ENCODE assay signal across 8 cellular contexts in genomic region chr10:101001225-101002035, GRCh38. TPM values are rescaled to one million over a fixed set of nuclear protein-coding genes. Genes with fewer than 3 reads are reported as not detected.
DNase-seq lines count a peak whose midpoint lies in the region; ATAC-seq, FAIRE-seq and TF ChIP-seq lines count a peak whose summit lies in the region.

No MANE protein-coding gene starts in this region.

- peak overlapping the region; percentile 76; the same call in 1 of the 2 replicates for H3K4me3 ChIP-seq in K562
- H3K4me3 ChIP-seq in sigmoid colon = peak overlapping the region in 3 of 4 donors; percentile 80 to 90 (median 90)

- H3K4me2 ChIP-seq in K562 (ENCODE audit: insufficient read depth, low read length) = peak overlapping the region; percentile 100

- no TSS peak for BruUV-seq in K562 (replicated peaks; lab: Mats Ljungman, UMichigan)

- H2AFZ ChIP-seq in K562 (ENCODE audit: low read depth, low read length) = no peak overlapping the region

- peak overlapping the region; percentile 85 to 90 for H3K9ac ChIP-seq in K562 (ENCODE audit: insufficient read depth in 1 of 2, low read depth in 2 of 2, low read length in 2 of 2)

- H4K20me1 ChIP-seq in K562 (replicated peaks; ENCODE audit: control insufficient read depth, insufficient read depth, low read length) = no peaks in the 10 kb centered on the region

- H3K79me2 ChIP-seq in K562 (ENCODE audit: control insufficient read depth, insufficient read depth, low read length) = peaks cover 64% of the 10 kb centered on the region

- in situ Hi-C loops in K562 (cut with MboI) = no loop called here

- WGBS in K562 (ENCODE audit: insufficient coverage, low coverage, missing lambda C conversion rate) = 41% methylated on average over 8 of the region's 10 CpGs
- WGBS in sigmoid colon, 2 donors = 49 to 53% methylated on average over 10 of the region's 10 CpGs

- H3K4me1 ChIP-seq in K562 (replicated peaks in 1 of 2; ENCODE audit: control insufficient read depth in 2 of 2, insufficient read depth in 2 of 2, low read length in 2 of 2) = peaks cover 17 to 69% of the 10 kb centered on the region in 2 experiments; a peak in 4 of 5 replicates
- H3K4me1 ChIP-seq in sigmoid colon = peaks cover 0 to 68% (median 55%) of the 10 kb centered on the region in 4 donors

- H3K36me3 ChIP-seq in K562 (ENCODE audit: control insufficient read depth, insufficient read depth, low read length) = peaks cover 41% of the 10 kb centered on the region; the same call in 2 of the 3 replicates
- H3K36me3 ChIP-seq in sigmoid colon = peaks cover 17 to 42% (median 27%) of the 10 kb centered on the region in 4 donors

- FAIRE-seq in K562 (lab: Jason Lieb, UNC) = peak; percentile 65

- peaks cover 0 to 2% of the 10 kb centered on the region in 2 donors for H3K36me3 Mint-ChIP-seq in activated T-cell treated with anti-CD3 and anti-CD28 coated beads, Interleukin-2, amount 50 U/mL, for 72 hours (ENCODE audit: insufficient read depth in 2 of 2)
- peaks cover 0 to 4% (median 0%) of the 10 kb centered on the region in 3 donors for H3K36me3 Mint-ChIP-seq in immature natural killer cell

- H3K9me3 ChIP-seq in K562 (replicated peaks; ENCODE audit: control insufficient read depth, insufficient read depth, low read depth, low read length) (no peaks in the 10 kb centered on the region), sigmoid colon (no peaks in the 10 kb centered on the region)

- no peaks in the 10 kb centered on the region for H3K9me3 Mint-ChIP-seq in activated T-cell treated with anti-CD3 and anti-CD28 coated beads, Interleukin-2, amount 50 U/mL, for 72 hours
- no peaks in the 10 kb centered on the region for H3K9me3 Mint-ChIP-seq in immature natural killer cell

- H3K27me3 ChIP-seq in K562 (ENCODE audit: control insufficient read depth in 2 of 2, insufficient read depth in 2 of 2, low read length in 2 of 2) (no peaks in the 10 kb centered on the region), sigmoid colon (no peaks in the 10 kb centered on the region)

- POLR2A ChIA-PET in K562 (lab: Yijun Ruan, JAX) = interaction anchor here (1.0 kb wide), 1 partner anchor 10 kb away, joined by 3 read pairs; no protein-coding TSS in a partner anchor

- intact Hi-C loops in K562 (cut with micrococcal nuclease) = no loop called here
- intact Hi-C loops in sigmoid colon (cut with DNase I) = no loop called here

- H3K4me3 Mint-ChIP-seq in activated T-cell treated with anti-CD3 and anti-CD28 coated beads, Interleukin-2, amount 50 U/mL, for 72 hours = peak overlapping the region; percentile 57 to 59
- peak overlapping the region; percentile 72 to 85 (median 78) for H3K4me3 Mint-ChIP-seq in immature natural killer cell

- TF ChIP-seq EP300 in K562 (IDR thresholded peaks at IDR 0.05; ENCODE audit: low read length) = no peak
- peak in 2 of 4 donors; percentile 40 to 84 for TF ChIP-seq EP300 in sigmoid colon (IDR thresholded peaks at IDR 0.05)

- H3K27ac ChIP-seq in K562 (ENCODE audit: extremely low read depth, low read depth, low read length) (peak overlapping the region; percentile 88), sigmoid colon (peak overlapping the region; percentile 99 to 100 (median 100))

- H3K9me1 ChIP-seq in K562 (ENCODE audit: control insufficient read depth, insufficient read depth, low read length) = no peaks in the 10 kb centered on the region

- DNase-seq in activated T-cell treated with anti-CD3 and anti-CD28 coated beads, Interleukin-2, amount 50 U/mL, for 72 hours = no peak
- DNase-seq in activated T-cell treated with anti-CD3 and anti-CD28 coated beads for 4 hours (no peak), K562 (ENCODE audit: extremely low read depth in 1 of 4, low spot score in 3 of 4) (peak in 2 of 4 experiments; percentile 37 to 64), immature natural killer cell (no peak), sigmoid colon (peak; percentile 98), COLO829 (ENCODE audit: low spot score) (no peak), NCI-H2171 treated with DMSO at 0.1 percent for 48 hours (lab: John Stamatoyannopoulos, UW) (no peak)

- no peak for TF ChIP-seq POLR2A in K562 (conservative IDR thresholded peaks at IDR 0.05)
- peak; percentile 70 to 89 for TF ChIP-seq POLR2A in sigmoid colon (IDR thresholded peaks at IDR 0.05)

- no peak for ATAC-seq in activated T-cell treated with anti-CD3 and anti-CD28 coated beads, Interleukin-2, amount 50 U/mL, for 72 hours (replicated peaks in 1 of 2)
- ATAC-seq in K562 = peak; percentile 3; the same call in 2 of the 3 replicates
- ATAC-seq in GM19397 (IDR thresholded peaks at IDR 0.05; ENCODE audit: unreplicated experiment) = no peak

- H3K27ac Mint-ChIP-seq in activated T-cell treated with anti-CD3 and anti-CD28 coated beads, Interleukin-2, amount 50 U/mL, for 72 hours = no peak overlapping the region
- H3K27ac Mint-ChIP-seq in immature natural killer cell = peak overlapping the region in 5 of 6 donors; percentile 46 to 86 (median 73)

- TF ChIP-seq RAD21 in K562 (CRISPR knock-in tag; conservative IDR thresholded peaks at IDR 0.05 in 1 of 2, IDR thresholded peaks at IDR 0.05 in 1 of 2) = no peak

- H3K27me3 Mint-ChIP-seq in activated T-cell treated with anti-CD3 and anti-CD28 coated beads, Interleukin-2, amount 50 U/mL, for 72 hours (ENCODE audit: low read depth) = no peaks in the 10 kb centered on the region
- H3K27me3 Mint-ChIP-seq in immature natural killer cell (ENCODE audit: low read depth in 3 of 3) = peaks cover 0 to 8% (median 5%) of the 10 kb centered on the region in 3 donors

- CTCF ChIA-PET in K562 (lab: Yijun Ruan, JAX; ENCODE audit: low intra/inter-chr PET ratio) = no interaction called here

- peaks cover 16% of the 10 kb centered on the region for H3K4me1 Mint-ChIP-seq in activated T-cell treated with anti-CD3 and anti-CD28 coated beads, Interleukin-2, amount 50 U/mL, for 72 hours (ENCODE audit: low read depth)
- H3K4me1 Mint-ChIP-seq in immature natural killer cell = peaks cover 22 to 26% of the 10 kb centered on the region in 2 donors

- TF ChIP-seq CTCF in K562 (IDR thresholded peaks at IDR 0.05 in 2 of 3, conservative IDR thresholded peaks at IDR 0.05 in 1 of 3; ENCODE audit: insufficient read depth in 2 of 3, low read depth in 1 of 3, low read length in 3 of 3) (no peak), sigmoid colon (IDR thresholded peaks at IDR 0.05) (no peak)

RNA-seq across cellular contexts. Expression of gene LZTS2, which starts 1.8 kb away (rescaled TPM):
- total RNA-seq in activated T-cell treated with anti-CD3 and anti-CD28 coated beads, Interleukin-2, amount 50 U/mL, for 72 hours = 10 to 100 TPM; 12.0 to 14.1 TPM
- total RNA-seq in K562 (2011; cell fraction: chromatin; rRNA removed; ENCODE audit: low replicate concordance) = 28.9 and 51.1 TPM in 2 replicates
- total RNA-seq in K562 (2011; cell fraction: nucleolus; rRNA removed) = 36.8 and 39.7 TPM in 2 replicates
- 26.9 and 34.2 TPM in 2 replicates for total RNA-seq in K562 (2011; cell fraction: nucleoplasm; rRNA removed)
- total RNA-seq in K562 (2014; rRNA removed) (27.2 and 31.7 TPM in 2 replicates), K562 (2014; rRNA removed; fragmentation: Illumina TruSeq; extraction: Trizol) (5.4 and 6.4 TPM in 2 replicates), K562 (2015; rRNA removed; fragmentation: Illumina TruSeq; extraction: Trizol) (18.5 and 19.8 TPM in 2 replicates), K562 (2021) (38.6 and 42.1 TPM in 2 replicates), sigmoid colon (100 to 1,000 TPM in 3 of 4 donors, 10 to 100 TPM in 1; 82.3 to 169 (median 116) TPM)
- polyA plus RNA-seq in K562 (2011; rRNA removed) (14.7 and 29.0 TPM in 2 replicates), K562 (2014; fragmentation: Illumina TruSeq; extraction: Trizol) (11.8 and 30.3 TPM in 2 replicates), K562 (2014; fragmentation: Nextera tagmentation; extraction: Ambion mirVana) (under 1 TPM; 0.23 to 0.59 TPM), K562 (2014; rRNA removed) (42.5 and 43.7 TPM in 2 replicates), immature natural killer cell (10 to 100 TPM in 1 of 3 donors, 1 to 10 TPM in 2; 5.8 to 13.1 (median 7.1) TPM), sigmoid colon (10 to 100 TPM; 10.9 to 36.7 (median 23.4) TPM)
- 28.1 and 68.0 TPM in 2 replicates for polyA plus RNA-seq in K562 (2011; cell fraction: cytosol; rRNA removed)
- 65.4 and 125 TPM in 2 replicates for polyA plus RNA-seq in K562 (2011; cell fraction: nucleus; rRNA removed)
- polyA plus RNA-seq in K562 (2012) = 34.1 and 35.5 TPM in 2 replicates
- 8.0 and 8.6 TPM in 2 replicates for polyA minus RNA-seq in K562 (2011; rRNA and poly(A)+ RNA removed)
- 19.6 and 24.0 TPM in 2 replicates for polyA minus RNA-seq in K562 (2011; cell fraction: cytosol; rRNA and poly(A)+ RNA removed)
- 19.8 and 24.9 TPM in 2 replicates for polyA minus RNA-seq in K562 (2011; cell fraction: nucleus; rRNA and poly(A)+ RNA removed)

RNA-seq across cellular contexts. Expression of gene TWNK, which starts 14.1 kb away (rescaled TPM):
- 10 to 100 TPM; 12.0 to 12.3 TPM for total RNA-seq in activated T-cell treated with anti-CD3 and anti-CD28 coated beads, Interleukin-2, amount 50 U/mL, for 72 hours
- 20.7 and 34.6 TPM in 2 replicates for total RNA-seq in K562 (2011; cell fraction: chromatin; rRNA removed; ENCODE audit: low replicate concordance)
- 16.7 and 19.2 TPM in 2 replicates for total RNA-seq in K562 (2011; cell fraction: nucleolus; rRNA removed)
- 17.9 and 20.4 TPM in 2 replicates for total RNA-seq in K562 (2011; cell fraction: nucleoplasm; rRNA removed)
- total RNA-seq in K562 (2014; rRNA removed) (17.9 and 20.6 TPM in 2 replicates), K562 (2014; rRNA removed; fragmentation: Illumina TruSeq; extraction: Trizol) (16.6 and 18.0 TPM in 2 replicates), K562 (2015; rRNA removed; fragmentation: Illumina TruSeq; extraction: Trizol) (13.6 and 14.3 TPM in 2 replicates), K562 (2021) (19.2 and 24.5 TPM in 2 replicates), sigmoid colon (1 to 10 TPM; 3.3 to 4.6 (median 4.1) TPM)
- polyA plus RNA-seq in K562 (2011; rRNA removed) (16.1 and 17.4 TPM in 2 replicates), K562 (2014; fragmentation: Illumina TruSeq; extraction: Trizol) (34.7 and 35.5 TPM in 2 replicates), K562 (2014; fragmentation: Nextera tagmentation; extraction: Ambion mirVana) (10 to 100 TPM; 11.6 to 14.8 TPM), K562 (2014; rRNA removed) (16.6 and 18.9 TPM in 2 replicates), immature natural killer cell (1 to 10 TPM in 1 of 3 donors, under 1 TPM in 1, not detected in 1; 0.76 to 5.7 TPM), sigmoid colon (1 to 10 TPM; 2.4 to 9.0 (median 2.8) TPM)
- 13.8 and 17.6 TPM in 2 replicates for polyA plus RNA-seq in K562 (2011; cell fraction: cytosol; rRNA removed)
- polyA plus RNA-seq in K562 (2011; cell fraction: nucleus; rRNA removed) = 13.3 and 19.8 TPM in 2 replicates
- 10.5 and 24.8 TPM in 2 replicates for polyA plus RNA-seq in K562 (2012)
- polyA minus RNA-seq in K562 (2011; rRNA and poly(A)+ RNA removed) = 15.7 and 22.2 TPM in 2 replicates
- 8.4 and 13.6 TPM in 2 replicates for polyA minus RNA-seq in K562 (2011; cell fraction: cytosol; rRNA and poly(A)+ RNA removed)
- polyA minus RNA-seq in K562 (2011; cell fraction: nucleus; rRNA and poly(A)+ RNA removed) = 7.5 and 8.2 TPM in 2 replicates

RNA-seq across cellular contexts. Expression of gene MRPL43, which starts 14.1 kb away (rescaled TPM):
- total RNA-seq in activated T-cell treated with anti-CD3 and anti-CD28 coated beads, Interleukin-2, amount 50 U/mL, for 72 hours = 10 to 100 TPM; 38.2 to 41.7 TPM
- total RNA-seq in K562 (2011; cell fraction: chromatin; rRNA removed; ENCODE audit: low replicate concordance) = 12.8 and 41.1 TPM in 2 replicates
- total RNA-seq in K562 (2011; cell fraction: nucleolus; rRNA removed) = 39.1 and 47.4 TPM in 2 replicates
- total RNA-seq in K562 (2011; cell fraction: nucleoplasm; rRNA removed) = 21.9 and 30.8 TPM in 2 replicates
- total RNA-seq in K562 (2014; rRNA removed) = 55.9 and 63.2 TPM in 2 replicates
- total RNA-seq in K562 (2014; rRNA removed; fragmentation: Illumina TruSeq; extraction: Trizol) = 20.5 and 21.3 TPM in 2 replicates
- total RNA-seq in K562 (2015; rRNA removed; fragmentation: Illumina TruSeq; extraction: Trizol) = 40.0 and 42.5 TPM in 2 replicates
- 47.0 and 48.5 TPM in 2 replicates for total RNA-seq in K562 (2021)
- 37.2 and 47.6 TPM in 2 replicates for polyA plus RNA-seq in K562 (2011; rRNA removed)
- polyA plus RNA-seq in K562 (2011; cell fraction: cytosol; rRNA removed) = 62.0 and 116 TPM in 2 replicates
- 74.2 and 104 TPM in 2 replicates for polyA plus RNA-seq in K562 (2011; cell fraction: nucleus; rRNA removed)
- 58.5 and 65.3 TPM in 2 replicates for polyA plus RNA-seq in K562 (2012)
- 29.1 and 50.5 TPM in 2 replicates for polyA plus RNA-seq in K562 (2014; fragmentation: Illumina TruSeq; extraction: Trizol)
- 10 to 100 TPM; 15.1 to 25.6 TPM for polyA plus RNA-seq in K562 (2014; fragmentation: Nextera tagmentation; extraction: Ambion mirVana)
- polyA plus RNA-seq in K562 (2014; rRNA removed) = 63.7 and 77.5 TPM in 2 replicates
- 7.5 and 9.8 TPM in 2 replicates for polyA minus RNA-seq in K562 (2011; rRNA and poly(A)+ RNA removed)
- polyA minus RNA-seq in K562 (2011; cell fraction: cytosol; rRNA and poly(A)+ RNA removed) = 15.6 and 15.7 TPM in 2 replicates
- 26.4 and 27.4 TPM in 2 replicates for polyA minus RNA-seq in K562 (2011; cell fraction: nucleus; rRNA and poly(A)+ RNA removed)
- 100 to 1,000 TPM; 117 to 163 (median 129) TPM for polyA plus RNA-seq in immature natural killer cell
- 100 to 1,000 TPM in 1 of 4 donors, 10 to 100 TPM in 3; 81.3 to 119 (median 91.7) TPM for total RNA-seq in sigmoid colon
- polyA plus RNA-seq in sigmoid colon = 100 to 1,000 TPM in 1 of 3 donors, 10 to 100 TPM in 2; 73.8 to 111 (median 78.7) TPM

RNA-seq across cellular contexts. Expression of gene PDZD7, which starts 29.5 kb away (rescaled TPM):
- under 1 TPM; 0.12 to 0.44 TPM for total RNA-seq in activated T-cell treated with anti-CD3 and anti-CD28 coated beads, Interleukin-2, amount 50 U/mL, for 72 hours
- total RNA-seq in K562 (2011; cell fraction: chromatin; rRNA removed; ENCODE audit: low replicate concordance) = 0.69 TPM in 1 of 2 replicates, not detected in the other
- 0.79 and 0.83 TPM in 2 replicates for total RNA-seq in K562 (2011; cell fraction: nucleolus; rRNA removed)
- 0.44 and 0.46 TPM in 2 replicates for total RNA-seq in K562 (2011; cell fraction: nucleoplasm; rRNA removed)
- total RNA-seq in K562 (2014; rRNA removed) (0.16 and 0.23 TPM in 2 replicates), K562 (2014; rRNA removed; fragmentation: Illumina TruSeq; extraction: Trizol) (0.04 TPM in 1 of 2 replicates, not detected in the other), K562 (2015; rRNA removed; fragmentation: Illumina TruSeq; extraction: Trizol) (0.04 and 0.07 TPM in 2 replicates), K562 (2021) (0.09 and 0.29 TPM in 2 replicates), sigmoid colon (1 to 10 TPM in 3 of 4 donors, under 1 TPM in 1; 0.16 to 2.4 (median 1.3) TPM)
- polyA plus RNA-seq in K562 (2011; rRNA removed) (0.24 and 0.28 TPM in 2 replicates), K562 (2014; fragmentation: Illumina TruSeq; extraction: Trizol) (0.04 TPM in 1 of 2 replicates, not detected in the other), K562 (2014; fragmentation: Nextera tagmentation; extraction: Ambion mirVana) (not detected), K562 (2014; rRNA removed) (0.04 and 0.07 TPM in 2 replicates), immature natural killer cell (1 to 10 TPM in 1 of 3 donors, under 1 TPM in 1, not detected in 1; 0.28 to 1.1 TPM), sigmoid colon (under 1 TPM in 2 of 3 donors, not detected in 1; 0.60 to 0.70 TPM)
- 0.15 and 0.57 TPM in 2 replicates for polyA plus RNA-seq in K562 (2011; cell fraction: cytosol; rRNA removed)
- polyA plus RNA-seq in K562 (2011; cell fraction: nucleus; rRNA removed) = 0.62 and 0.97 TPM in 2 replicates
- polyA plus RNA-seq in K562 (2012) = 0.09 and 0.54 TPM in 2 replicates
- 0.14 TPM in 1 of 2 replicates, not detected in the other for polyA minus RNA-seq in K562 (2011; rRNA and poly(A)+ RNA removed)
- polyA minus RNA-seq in K562 (2011; cell fraction: cytosol; rRNA and poly(A)+ RNA removed) = 0.38 TPM in 1 of 2 replicates, not detected in the other
- 0.44 and 0.67 TPM in 2 replicates for polyA minus RNA-seq in K562 (2011; cell fraction: nucleus; rRNA and poly(A)+ RNA removed)

RNA-seq across cellular contexts. Expression of gene SFXN3, which starts 29.6 kb away (rescaled TPM):
- total RNA-seq in activated T-cell treated with anti-CD3 and anti-CD28 coated beads, Interleukin-2, amount 50 U/mL, for 72 hours = 10 to 100 TPM; 23.5 to 24.2 TPM
- 6.0 and 9.2 TPM in 2 replicates for total RNA-seq in K562 (2011; cell fraction: chromatin; rRNA removed; ENCODE audit: low replicate concordance)
- 3.8 and 5.2 TPM in 2 replicates for total RNA-seq in K562 (2011; cell fraction: nucleolus; rRNA removed)
- total RNA-seq in K562 (2011; cell fraction: nucleoplasm; rRNA removed) = 3.7 and 5.1 TPM in 2 replicates
- total RNA-seq in K562 (2014; rRNA removed) = 1.00 and 2.2 TPM in 2 replicates
- total RNA-seq in K562 (2014; rRNA removed; fragmentation: Illumina TruSeq; extraction: Trizol) = 0.64 and 0.69 TPM in 2 replicates
- 0.58 and 0.68 TPM in 2 replicates for total RNA-seq in K562 (2015; rRNA removed; fragmentation: Illumina TruSeq; extraction: Trizol)
- total RNA-seq in K562 (2021) = 1.4 and 1.8 TPM in 2 replicates
- polyA plus RNA-seq in K562 (2011; rRNA removed) = 4.6 and 8.1 TPM in 2 replicates
- polyA plus RNA-seq in K562 (2011; cell fraction: cytosol; rRNA removed) = 5.6 and 7.0 TPM in 2 replicates
- 15.8 and 21.0 TPM in 2 replicates for polyA plus RNA-seq in K562 (2011; cell fraction: nucleus; rRNA removed)
- polyA plus RNA-seq in K562 (2012) = 1.6 and 3.3 TPM in 2 replicates
- 1.5 and 1.6 TPM in 2 replicates for polyA plus RNA-seq in K562 (2014; fragmentation: Illumina TruSeq; extraction: Trizol)
- under 1 TPM; 0.24 to 0.31 TPM for polyA plus RNA-seq in K562 (2014; fragmentation: Nextera tagmentation; extraction: Ambion mirVana)
- polyA plus RNA-seq in K562 (2014; rRNA removed) = 0.86 and 0.96 TPM in 2 replicates
- polyA minus RNA-seq in K562 (2011; rRNA and poly(A)+ RNA removed) = 5.0 and 5.6 TPM in 2 replicates
- 2.5 and 5.0 TPM in 2 replicates for polyA minus RNA-seq in K562 (2011; cell fraction: cytosol; rRNA and poly(A)+ RNA removed)
- polyA minus RNA-seq in K562 (2011; cell fraction: nucleus; rRNA and poly(A)+ RNA removed) = 3.4 and 5.2 TPM in 2 replicates
- 10 to 100 TPM; 18.2 to 23.0 (median 22.0) TPM for polyA plus RNA-seq in immature natural killer cell
- total RNA-seq in sigmoid colon = 10 to 100 TPM; 17.5 to 57.1 (median 43.5) TPM
- 10 to 100 TPM in 2 of 3 donors, 1 to 10 TPM in 1; 9.5 to 16.9 (median 11.4) TPM for polyA plus RNA-seq in sigmoid colon
